ENCODE assay signal across 16 cellular contexts in genomic region chr4:85430697-85431096, GRCh38. TPM values are rescaled to one million over a fixed set of nuclear protein-coding genes. Genes with fewer than 3 reads are reported as not detected.
"Had no signal": no experiment of that assay in that cellular context is flagged by ENCODE, and none has a peak within 500 bp of the region (broad histone marks: within the 10 kb centered on the region; RNA-seq: fewer than 3 reads in every experiment).

No MANE protein-coding gene starts in this region.

- H3K36me3 ChIP-seq: cardiac muscle cell, lower lobe of right lung, sigmoid colon, spleen, upper lobe of right lung had no signal

- H3K9me3 Mint-ChIP-seq: activated naive CD4-positive, alpha-beta T cell treated with anti-CD3 and anti-CD28 coated beads, Interleukin-2, amount 10 ng/mL, durations not matched to agents 7 days and 5 days; stimulated activated naive CD8-positive, alpha-beta T cell treated with anti-CD3 and anti-CD28 coated beads, Interleukin-15, amount 100 ng/mL, for 72 hours had no signal

- H3K9me3 ChIP-seq: lower lobe of right lung, sigmoid colon, spleen, upper lobe of right lung had no signal

- H3K4me3 ChIP-seq: cardiac muscle cell, lower lobe of right lung, sigmoid colon, spleen, upper lobe of right lung had no signal

- H3K27ac Mint-ChIP-seq: activated CD8-positive, alpha-beta memory T cell treated with anti-CD3 and anti-CD28 coated beads, Interleukin-2, amount 10 ng/mL, durations not matched to agents 7 days and 5 days; activated naive CD4-positive, alpha-beta T cell treated with anti-CD3 and anti-CD28 coated beads, Interleukin-2, amount 10 ng/mL, durations not matched to agents 7 days and 5 days; immature natural killer cell; stimulated activated naive CD8-positive, alpha-beta T cell treated with anti-CD3 and anti-CD28 coated beads, Interleukin-15, amount 100 ng/mL, for 72 hours had no signal

- H3K27ac ChIP-seq: cardiac muscle cell, foreskin keratinocyte, lower lobe of right lung, sigmoid colon, spleen, upper lobe of right lung had no signal

- DNase-seq: activated CD4-positive, alpha-beta T cell treated with anti-CD3 and anti-CD28 coated beads, Interleukin-2, amount 50 U/mL, for 48 hours; activated CD8-positive, alpha-beta memory T cell treated with anti-CD3 and anti-CD28 coated beads, Interleukin-2, amount 10 ng/mL, durations not matched to agents 7 days and 5 days; activated naive CD4-positive, alpha-beta T cell treated with anti-CD3 and anti-CD28 coated beads, Interleukin-2, amount 10 ng/mL, durations not matched to agents 7 days and 5 days; activated T-cell treated with anti-CD3 and anti-CD28 coated beads, Interleukin-2, amount 50 U/mL, for 1 hour; foreskin keratinocyte; immature natural killer cell; left colon; lower lobe of right lung; sigmoid colon; spleen; stimulated activated naive CD8-positive, alpha-beta T cell treated with anti-CD3 and anti-CD28 coated beads, Interleukin-15, amount 100 ng/mL, for 72 hours; SW 1271; upper lobe of right lung had no signal

- H3K4me1 Mint-ChIP-seq: activated CD8-positive, alpha-beta memory T cell treated with anti-CD3 and anti-CD28 coated beads, Interleukin-2, amount 10 ng/mL, durations not matched to agents 7 days and 5 days; activated naive CD4-positive, alpha-beta T cell treated with anti-CD3 and anti-CD28 coated beads, Interleukin-2, amount 10 ng/mL, durations not matched to agents 7 days and 5 days; immature natural killer cell; stimulated activated naive CD8-positive, alpha-beta T cell treated with anti-CD3 and anti-CD28 coated beads, Interleukin-15, amount 100 ng/mL, for 72 hours had no signal

- H3K4me3 Mint-ChIP-seq: activated CD8-positive, alpha-beta memory T cell treated with anti-CD3 and anti-CD28 coated beads, Interleukin-2, amount 10 ng/mL, durations not matched to agents 7 days and 5 days; activated naive CD4-positive, alpha-beta T cell treated with anti-CD3 and anti-CD28 coated beads, Interleukin-2, amount 10 ng/mL, durations not matched to agents 7 days and 5 days; immature natural killer cell; neural crest cell; stimulated activated naive CD8-positive, alpha-beta T cell treated with anti-CD3 and anti-CD28 coated beads, Interleukin-15, amount 100 ng/mL, for 72 hours had no signal

- H3K27me3 ChIP-seq: cardiac muscle cell, foreskin keratinocyte, sigmoid colon, spleen, upper lobe of right lung had no signal

- H3K4me1 ChIP-seq: foreskin keratinocyte, lower lobe of right lung, sigmoid colon, spleen, upper lobe of right lung had no signal

- H3K27me3 Mint-ChIP-seq: activated CD8-positive, alpha-beta memory T cell treated with anti-CD3 and anti-CD28 coated beads, Interleukin-2, amount 10 ng/mL, durations not matched to agents 7 days and 5 days; activated naive CD4-positive, alpha-beta T cell treated with anti-CD3 and anti-CD28 coated beads, Interleukin-2, amount 10 ng/mL, durations not matched to agents 7 days and 5 days; stimulated activated naive CD8-positive, alpha-beta T cell treated with anti-CD3 and anti-CD28 coated beads, Interleukin-15, amount 100 ng/mL, for 72 hours had no signal

- H3K36me3 Mint-ChIP-seq: activated CD8-positive, alpha-beta memory T cell treated with anti-CD3 and anti-CD28 coated beads, Interleukin-2, amount 10 ng/mL, durations not matched to agents 7 days and 5 days; activated naive CD4-positive, alpha-beta T cell treated with anti-CD3 and anti-CD28 coated beads, Interleukin-2, amount 10 ng/mL, durations not matched to agents 7 days and 5 days; immature natural killer cell had no signal

RNA-seq across cellular contexts. Expression of gene ARHGAP24, which starts 44.3 kb away (rescaled TPM):
- total RNA-seq: activated CD8-positive, alpha-beta memory T cell treated with anti-CD3 and anti-CD28 coated beads, Interleukin-2, amount 10 ng/mL, durations not matched to agents 7 days and 5 days; T-helper 2 cell treated with Interferon-gamma antibody and Interleukin-4, amounts not matched to agents 100 ng/mL and 5 ng/mL, for 36 hours had no signal
